12 cellular contexts compared by ENCODE assay signal in the genomic region with DNA sequence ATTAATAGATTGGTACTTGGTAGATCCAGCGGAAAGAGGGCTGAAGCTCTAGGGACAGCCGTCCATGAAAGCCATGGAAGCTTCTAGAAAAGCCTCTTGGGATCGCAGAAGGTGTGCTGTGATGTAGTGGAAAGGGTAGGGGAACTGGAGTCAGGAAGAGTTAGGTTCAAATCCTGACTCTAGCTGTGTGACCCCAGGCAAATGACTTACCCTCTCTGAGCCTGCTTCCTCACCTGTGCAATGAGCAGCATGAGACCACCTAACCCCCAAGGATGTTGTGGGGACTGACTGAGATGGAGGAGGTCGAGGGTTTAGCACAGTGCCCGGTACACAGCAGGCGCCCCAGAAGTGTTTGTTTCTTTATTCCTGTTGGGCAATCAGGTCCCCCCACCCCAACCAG. TPM values are rescaled to one million over a fixed set of nuclear protein-coding genes. Genes with fewer than 3 reads are reported as not detected.
A peak's percentile ranks its signal among the peaks of the same experiment; 100 is the strongest.
DNase-seq lines count a peak whose midpoint lies in the region; ATAC-seq and TF ChIP-seq lines count a peak whose summit lies in the region.
"Had no signal": no experiment of that assay in that cellular context is flagged by ENCODE, and none has a peak within 500 bp of the region (broad histone marks: within the 10 kb centered on the region; RNA-seq: fewer than 3 reads in every experiment).

No MANE protein-coding gene starts in this region.

- peaks cover 59% of the 10 kb centered on the region for H3K4me1 Mint-ChIP-seq in activated naive CD4-positive, alpha-beta T cell treated with anti-CD3 and anti-CD28 coated beads, Interleukin-2, amount 50 U/mL, for 24 hours
- H3K4me1 Mint-ChIP-seq in endothelial cell (ENCODE audit: unreplicated experiment) = peaks cover 19% of the 10 kb centered on the region

- H3K27ac Mint-ChIP-seq in activated naive CD4-positive, alpha-beta T cell treated with anti-CD3 and anti-CD28 coated beads, Interleukin-2, amount 50 U/mL, for 24 hours = peak overlapping the region; percentile 84
- peak overlapping the region; percentile 42 for H3K27ac Mint-ChIP-seq in endothelial cell (ENCODE audit: unreplicated experiment)

- no peak for ATAC-seq in upper lobe of right lung
- ATAC-seq in HG02885 (IDR thresholded peaks at IDR 0.05; ENCODE audit: poor library complexity, unreplicated experiment) = no peak
- ATAC-seq: esophagus mucosa had no signal

- intact Hi-C loops in upper lobe of right lung (cut with DNase I) = no loop called here

- H3K9me3 Mint-ChIP-seq in activated naive CD4-positive, alpha-beta T cell treated with anti-CD3 and anti-CD28 coated beads, Interleukin-2, amount 50 U/mL, for 24 hours = no peaks in the 10 kb centered on the region
- H3K9me3 Mint-ChIP-seq in endothelial cell (ENCODE audit: unreplicated experiment) = no peaks in the 10 kb centered on the region

- no peak for DNase-seq in activated naive CD4-positive, alpha-beta T cell treated with anti-CD3 and anti-CD28 coated beads, Interleukin-2, amount 50 U/mL, for 16 hours
- DNase-seq in endothelial cell (ENCODE audit: low spot score) (no peak), upper lobe of right lung (no peak), DMS 273 treated with DMSO at 0.1 percent for 48 hours (lab: John Stamatoyannopoulos, UW) (no peak)
- no peak for DNase-seq in NK-92 treated with Interleukin-12 subunit alpha and Interleukin-12 subunit beta, amount 100 ng/mL, for 24 hours (lab: John Stamatoyannopoulos, UW)
- DNase-seq: cerebellar nuclear complex, NCI-H146, NCI-H524 had no signal

- peaks cover 38% of the 10 kb centered on the region for H3K36me3 ChIP-seq in upper lobe of right lung

- H3K4me3 ChIP-seq in upper lobe of right lung = no peak overlapping the region

- no peaks in the 10 kb centered on the region for H3K27me3 Mint-ChIP-seq in activated naive CD4-positive, alpha-beta T cell treated with anti-CD3 and anti-CD28 coated beads, Interleukin-2, amount 50 U/mL, for 24 hours
- H3K27me3 Mint-ChIP-seq in endothelial cell (ENCODE audit: unreplicated experiment) = peaks cover 18% of the 10 kb centered on the region

- no peaks in the 10 kb centered on the region for H3K9me3 ChIP-seq in upper lobe of right lung

- H3K27ac ChIP-seq in VCaP (peak overlapping the region; percentile 87; the same call in 1 of the 2 replicates), upper lobe of right lung (peak overlapping the region; percentile 93)

- peaks cover 7% of the 10 kb centered on the region for H3K36me3 Mint-ChIP-seq in activated naive CD4-positive, alpha-beta T cell treated with anti-CD3 and anti-CD28 coated beads, Interleukin-2, amount 50 U/mL, for 24 hours
- H3K36me3 Mint-ChIP-seq in endothelial cell (ENCODE audit: low read depth, unreplicated experiment) = peaks cover 26% of the 10 kb centered on the region

- peaks cover 23% of the 10 kb centered on the region for H3K4me1 ChIP-seq in upper lobe of right lung

- H3K4me3 Mint-ChIP-seq in activated naive CD4-positive, alpha-beta T cell treated with anti-CD3 and anti-CD28 coated beads, Interleukin-2, amount 50 U/mL, for 24 hours = peak overlapping the region; percentile 82
- H3K4me3 Mint-ChIP-seq in endothelial cell (ENCODE audit: unreplicated experiment) = peak overlapping the region; percentile 77

- no peaks in the 10 kb centered on the region for H3K27me3 ChIP-seq in upper lobe of right lung

- TF ChIP-seq CTCF in VCaP (conservative IDR thresholded peaks at IDR 0.05) (no peak), endothelial cell (IDR thresholded peaks at IDR 0.05; ENCODE audit: unreplicated experiment) (no peak), upper lobe of right lung (IDR thresholded peaks at IDR 0.05) (no peak)

RNA-seq across cellular contexts. Expression of a gene that starts 2.2 kb away (rescaled TPM):
- total RNA-seq in endothelial cell (ENCODE audit: unreplicated experiment) = 98.6 TPM
- 91.1 TPM for total RNA-seq in upper lobe of right lung

RNA-seq across cellular contexts. Expression of a gene that starts 2.7 kb away (rescaled TPM):
- 2.1 TPM for total RNA-seq in endothelial cell (ENCODE audit: unreplicated experiment)
- 5.2 TPM for total RNA-seq in upper lobe of right lung

RNA-seq across cellular contexts. Expression of a gene that starts 8.7 kb away (rescaled TPM):
- total RNA-seq in endothelial cell (ENCODE audit: unreplicated experiment) (157 TPM), upper lobe of right lung (75.0 TPM)

RNA-seq across cellular contexts. Expression of a gene that starts 11.4 kb away (rescaled TPM):
- total RNA-seq in endothelial cell (ENCODE audit: unreplicated experiment) (32.8 TPM), upper lobe of right lung (40.1 TPM)

RNA-seq across cellular contexts. Expression of a gene that starts 19.1 kb away (rescaled TPM):
- total RNA-seq in endothelial cell (ENCODE audit: unreplicated experiment) (21.2 TPM), upper lobe of right lung (17.6 TPM)
